16 cellular contexts compared by ENCODE assay signal in the genomic region with DNA sequence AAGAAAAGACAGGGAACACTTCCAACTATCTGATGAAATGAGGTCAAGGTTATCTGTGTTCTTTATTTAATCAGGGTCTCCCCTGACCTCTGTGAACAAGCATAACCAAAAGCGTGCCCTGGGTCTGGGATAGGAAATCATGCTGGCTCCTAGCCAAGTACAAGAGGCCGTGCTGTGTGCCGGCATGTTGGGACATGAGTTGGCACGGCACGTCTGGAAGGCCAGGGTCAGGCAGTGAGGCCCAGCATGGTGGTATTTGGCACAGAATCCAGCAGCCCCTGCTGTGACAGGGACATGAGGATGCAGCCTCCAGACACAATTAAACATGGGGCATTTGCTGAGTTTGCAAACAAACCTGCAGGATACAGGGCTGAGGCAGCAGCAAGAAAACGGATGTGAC.
DNase-seq lines count a peak whose midpoint lies in the region; ATAC-seq, FAIRE-seq and TF ChIP-seq lines count a peak whose summit lies in the region.
"Had no signal": no experiment of that assay in that cellular context is flagged by ENCODE, and none has a peak within 500 bp of the region (broad histone marks: within the 10 kb centered on the region; RNA-seq: fewer than 3 reads in every experiment).

No MANE protein-coding gene starts in this region.

- peak overlapping the region; percentile 56 for H3K4me2 ChIP-seq in HepG2 (ENCODE audit: low read depth, low read length)

- H3K27ac Mint-ChIP-seq in Calu3 (ENCODE audit: unreplicated experiment) (no peak overlapping the region), mesothelial cell of epicardium (no peak overlapping the region)
- H3K27ac Mint-ChIP-seq: endodermal cell, WTC11 had no signal

- 4% methylated on average over 3 of the region's 6 CpGs for WGBS in HepG2 (ENCODE audit: low lambda C conversion rate)

- H3K27ac ChIP-seq in HepG2 (ENCODE audit: extremely low read length, insufficient read depth, low read length): no peak overlapping the region

- POLR2A ChIA-PET in HepG2 (lab: Yijun Ruan, JAX): no interaction called here

- no peak overlapping the region for H2AFZ ChIP-seq in HepG2 (ENCODE audit: low read length)

- H3K27me3 Mint-ChIP-seq in Calu3 (ENCODE audit: unreplicated experiment) (peaks cover 22% of the 10 kb centered on the region), mesothelial cell of epicardium (ENCODE audit: low read depth) (peaks cover 18% of the 10 kb centered on the region)

- in situ Hi-C loops in HepG2 (cut with HindIII; ENCODE audit: extremely low pct_ligation_motif_present, low pct_unique_long_range_greater_than_20kb): loop anchor here (25.0 kb wide), 1 partner anchor 569 kb away; no protein-coding TSS in a partner anchor

- DNase-seq in Calu3: peak; percentile 14
- DNase-seq in NCI-H2227 (lab: John Stamatoyannopoulos, UW; ENCODE audit: unreplicated experiment): peak; percentile 61
- DNase-seq in cerebellum (ENCODE audit: low spot score): peak; percentile 32
- peak; percentile 20 for DNase-seq in HepG2 (ENCODE audit: low spot score)
- no peak for DNase-seq in occipital lobe (lab: John Stamatoyannopoulos, UW)
- DNase-seq in mesothelial cell of epicardium (ENCODE audit: low spot score in 2 of 2, unreplicated experiment in 2 of 2): no peak
- DNase-seq: activated T-cell treated with anti-CD3 and anti-CD28 coated beads for 4 hours; amniotic stem cell; endodermal cell; GDM1; mesendoderm; NCI-H526; stimulated activated CD4-positive, alpha-beta T cell treated with anti-CD3 and anti-CD28 coated beads, Interleukin-1b, Interleukin-23, amount 100 ng/mL, for 48 hours had no signal

- TF ChIP-seq RAD21 in HepG2 (CRISPR knock-in tag; IDR thresholded peaks at IDR 0.05): no peak

- H4K20me1 ChIP-seq in HepG2 (ENCODE audit: insufficient read depth, low read length): no peaks in the 10 kb centered on the region

- no peak for ATAC-seq in HepG2
- ATAC-seq in GM21367 (IDR thresholded peaks at IDR 0.05; ENCODE audit: unreplicated experiment): no peak
- ATAC-seq in HG03354 (IDR thresholded peaks at IDR 0.05; ENCODE audit: poor library complexity, severe bottlenecking, unreplicated experiment): no peak
- ATAC-seq: WTC11 had no signal

- H3K4me3 Mint-ChIP-seq in Calu3 (ENCODE audit: low read depth, unreplicated experiment) (no peak overlapping the region), mesothelial cell of epicardium (no peak overlapping the region)
- H3K4me3 Mint-ChIP-seq: endodermal cell, WTC11 had no signal

- no peaks in the 10 kb centered on the region for H3K9me3 Mint-ChIP-seq in Calu3 (ENCODE audit: low read depth, unreplicated experiment)
- H3K9me3 Mint-ChIP-seq in mesothelial cell of epicardium: no peaks in the 10 kb centered on the region
- H3K9me3 Mint-ChIP-seq: endodermal cell, WTC11 had no signal

- peaks cover 5% of the 10 kb centered on the region for H3K36me3 Mint-ChIP-seq in Calu3 (ENCODE audit: insufficient read depth, unreplicated experiment)
- H3K36me3 Mint-ChIP-seq in mesothelial cell of epicardium: no peaks in the 10 kb centered on the region
- H3K36me3 Mint-ChIP-seq: WTC11 had no signal

- peaks cover 33% of the 10 kb centered on the region for H3K4me1 ChIP-seq in HepG2 (ENCODE audit: insufficient read depth, low read length)

- no peaks in the 10 kb centered on the region for H3K9me3 ChIP-seq in HepG2 (ENCODE audit: low read length)

- FAIRE-seq in HepG2 (lab: Jason Lieb, UNC): no peak

- peak overlapping the region in 1 of 3 experiments; percentile 27; a peak in 1 of 6 replicates for H3K4me3 ChIP-seq in HepG2 (replicated peaks in 1 of 3; ENCODE audit: insufficient read depth in 1 of 3, low read depth in 2 of 3, low read length in 3 of 3)

- no peaks in the 10 kb centered on the region for H3K79me2 ChIP-seq in HepG2 (ENCODE audit: insufficient read depth, low read length)

- CTCF ChIA-PET in Calu3 (lab: Charles Lee): no interaction called here
- CTCF ChIA-PET in HepG2 (lab: Yijun Ruan, JAX; ENCODE audit: low intra/inter-chr PET ratio, low total read pairs): no interaction called here

- no peak for TF ChIP-seq POLR2A in HepG2 (IDR thresholded peaks at IDR 0.05; ENCODE audit: insufficient read depth in 1 of 2, low read depth in 2 of 2, low read length in 2 of 2)

- TF ChIP-seq CTCF in Calu3 (IDR thresholded peaks at IDR 0.05; ENCODE audit: unreplicated experiment) (no peak), HepG2 (CRISPR knock-in tag; IDR thresholded peaks at IDR 0.05) (no peak), mesothelial cell of epicardium (IDR thresholded peaks at IDR 0.05; ENCODE audit: unreplicated experiment) (no peak)

- no peak overlapping the region for H3K9ac ChIP-seq in HepG2 (ENCODE audit: insufficient read depth, low read depth, low read length)

- H3K36me3 ChIP-seq in HepG2 (replicated peaks in 1 of 2; ENCODE audit: control insufficient read depth in 1 of 2, insufficient read depth in 2 of 2, low read length in 2 of 2): no peaks in the 10 kb centered on the region

- peaks cover 23% of the 10 kb centered on the region for H3K4me1 Mint-ChIP-seq in Calu3 (ENCODE audit: low read depth, unreplicated experiment)
- peaks cover 21% of the 10 kb centered on the region for H3K4me1 Mint-ChIP-seq in mesothelial cell of epicardium

- H3K27me3 ChIP-seq in HepG2 (ENCODE audit: control insufficient read depth in 1 of 2, insufficient read depth in 2 of 2, low read length in 2 of 2): no peaks in the 10 kb centered on the region

- TF ChIP-seq EP300 in HepG2 (IDR thresholded peaks at IDR 0.05; ENCODE audit: low read depth in 2 of 2, low read length in 2 of 2): no peak
- TF ChIP-seq EP300 in HepG2 (CRISPR knock-in tag; IDR thresholded peaks at IDR 0.05; ENCODE audit: borderline replicate concordance): no peak

- intact Hi-C loops in Calu3 (cut with micrococcal nuclease; ENCODE audit: unreplicated experiment): no loop called here
- intact Hi-C loops in HepG2 (cut with micrococcal nuclease; ENCODE audit: unreplicated experiment): no loop called here

- BruUV-seq in Calu3 (replicated peaks; lab: Mats Ljungman, UMichigan): no TSS peak
- no TSS peak for BruUV-seq in HepG2 (replicated peaks; lab: Mats Ljungman, UMichigan)

TF ChIP-seq in HepG2, 621 proteins besides CTCF, POLR2A, EP300 and RAD21 (continues in another document):
- TF ChIP-seq PHF8 (CRISPR knock-in tag; IDR thresholded peaks at IDR 0.05) (no peak), FOSL2 (CRISPR knock-in tag; IDR thresholded peaks at IDR 0.05) (no peak), ZBTB1 (CRISPR knock-in tag; IDR thresholded peaks at IDR 0.05; ENCODE audit: borderline replicate concordance) (no peak), CHD4 (IDR thresholded peaks at IDR 0.05; ENCODE audit: borderline replicate concordance, low read length) (no peak), HNRNPL (IDR thresholded peaks at IDR 0.05; ENCODE audit: low read depth, low read length) (0 out of 2 replicates have a peak, but pooled peaks have one; percentile 25), TMF1 (CRISPR knock-in tag; IDR thresholded peaks at IDR 0.05; ENCODE audit: low read depth) (no peak), NR2F2 (IDR thresholded peaks at IDR 0.05; ENCODE audit: borderline replicate concordance, low read depth) (0 out of 2 replicates have a peak, but pooled peaks have one; percentile 44), ZNF256 (CRISPR knock-in tag; conservative IDR thresholded peaks at IDR 0.05) (no peak), THYN1 (CRISPR knock-in tag; IDR thresholded peaks at IDR 0.05; ENCODE audit: borderline replicate concordance, low read depth) (no peak), ZNF557 (CRISPR knock-in tag; IDR thresholded peaks at IDR 0.05) (no peak), PHF21A (CRISPR knock-in tag; IDR thresholded peaks at IDR 0.05) (no peak), THAP8 (CRISPR knock-in tag; IDR thresholded peaks at IDR 0.05; ENCODE audit: borderline replicate concordance) (no peak), HNRNPLL (IDR thresholded peaks at IDR 0.05; ENCODE audit: low read depth, low read length, poor library complexity, severe bottlenecking) (no peak), SRSF4 (IDR thresholded peaks at IDR 0.05; ENCODE audit: low read depth, low read length, poor library complexity, severe bottlenecking) (no peak), ATF4 (CRISPR knock-in tag; IDR thresholded peaks at IDR 0.05) (0 out of 4 replicates have a peak, but pooled peaks of 1 of the 2 experiments have one; percentile 24), NR2F6 (IDR thresholded peaks at IDR 0.05) (peak; percentile 54), NR2F6 (CRISPR knock-in tag; IDR thresholded peaks at IDR 0.05) (0 out of 2 replicates have a peak, but pooled peaks have one; percentile 13), ZNF354B (CRISPR knock-in tag; IDR thresholded peaks at IDR 0.05) (no peak), ZNF644 (CRISPR knock-in tag; IDR thresholded peaks at IDR 0.05; ENCODE audit: low read depth) (no peak), MAFF (IDR thresholded peaks at IDR 0.05; ENCODE audit: low read depth, low read length) (0 out of 2 replicates have a peak, but pooled peaks have one; percentile 26), PHB2 (IDR thresholded peaks at IDR 0.05; ENCODE audit: partially characterized antibody) (no peak), ZNF703 (CRISPR knock-in tag; IDR thresholded peaks at IDR 0.05; ENCODE audit: borderline replicate concordance) (no peak)
- TF ChIP-seq, protein P1, sequence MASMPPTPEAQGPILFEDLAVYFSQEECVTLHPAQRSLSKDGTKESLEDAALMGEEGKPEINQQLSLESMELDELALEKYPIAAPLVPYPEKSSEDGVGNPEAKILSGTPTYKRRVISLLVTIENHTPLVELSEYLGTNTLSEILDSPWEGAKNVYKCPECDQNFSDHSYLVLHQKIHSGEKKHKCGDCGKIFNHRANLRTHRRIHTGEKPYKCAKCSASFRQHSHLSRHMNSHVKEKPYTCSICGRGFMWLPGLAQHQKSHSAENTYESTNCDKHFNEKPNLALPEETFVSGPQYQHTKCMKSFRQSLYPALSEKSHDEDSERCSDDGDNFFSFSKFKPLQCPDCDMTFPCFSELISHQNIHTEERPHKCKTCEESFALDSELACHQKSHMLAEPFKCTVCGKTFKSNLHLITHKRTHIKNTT (CRISPR knock-in tag; IDR thresholded peaks at IDR 0.05): no peak

Comparison
In these comparisons a context has a peak if more than half of its experiments do, and no peak if none do; other contexts are left out.
1. DNase-seq: peak in Calu3 (single experiment), NCI-H2227 (single experiment), cerebellum (single experiment) and HepG2 (single experiment); none in occipital lobe (single experiment) and mesothelial cell of epicardium (0 of 2).